1 cellular context compared by ENCODE assay signal in the genomic region with DNA sequence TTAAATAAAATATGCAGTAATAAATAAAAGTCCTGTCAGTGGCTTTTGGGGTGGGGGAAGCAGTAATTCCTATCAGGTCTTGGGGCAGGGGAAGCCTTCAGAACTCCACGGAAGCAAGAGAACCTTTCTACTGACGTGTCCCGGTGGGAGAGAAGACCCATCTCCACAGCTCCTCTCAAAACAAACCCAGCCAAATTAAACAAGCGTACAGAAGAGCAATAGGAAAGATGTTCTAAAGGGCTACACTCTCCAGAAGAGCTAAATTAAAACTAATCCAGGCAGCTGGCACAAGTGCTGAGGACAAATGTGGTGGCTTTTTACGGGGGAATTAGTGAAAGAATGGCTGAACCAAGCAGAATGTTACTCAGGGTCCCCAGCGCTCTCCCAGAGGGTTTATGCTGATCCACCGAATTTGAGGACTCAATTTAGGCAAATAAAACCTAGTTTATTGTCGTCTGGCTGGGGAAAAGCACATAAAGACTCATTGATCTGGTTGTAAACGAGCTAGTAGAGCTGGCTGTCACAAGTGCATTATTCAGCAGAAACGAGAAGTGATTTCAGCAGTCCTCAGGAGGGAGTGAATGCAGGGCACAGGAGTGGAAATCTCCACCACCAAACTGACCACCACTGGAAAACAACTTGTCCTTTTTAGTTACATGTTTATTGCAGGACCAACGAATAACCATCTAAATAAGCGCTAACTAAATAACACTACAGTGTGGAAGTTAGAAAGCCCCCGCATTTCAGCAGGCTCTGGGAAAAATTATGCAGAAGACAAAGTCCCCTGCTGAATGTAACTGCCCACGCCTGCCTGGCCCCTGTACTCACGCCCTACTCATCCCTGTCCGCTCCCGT.
TF ChIP-seq lines count a peak whose summit lies in the region.

No MANE protein-coding gene starts in this region.

TF ChIP-seq in H1, 55 proteins besides CTCF, POLR2A, EP300 and RAD21 (continued from another document):
- TF ChIP-seq, protein P1, sequence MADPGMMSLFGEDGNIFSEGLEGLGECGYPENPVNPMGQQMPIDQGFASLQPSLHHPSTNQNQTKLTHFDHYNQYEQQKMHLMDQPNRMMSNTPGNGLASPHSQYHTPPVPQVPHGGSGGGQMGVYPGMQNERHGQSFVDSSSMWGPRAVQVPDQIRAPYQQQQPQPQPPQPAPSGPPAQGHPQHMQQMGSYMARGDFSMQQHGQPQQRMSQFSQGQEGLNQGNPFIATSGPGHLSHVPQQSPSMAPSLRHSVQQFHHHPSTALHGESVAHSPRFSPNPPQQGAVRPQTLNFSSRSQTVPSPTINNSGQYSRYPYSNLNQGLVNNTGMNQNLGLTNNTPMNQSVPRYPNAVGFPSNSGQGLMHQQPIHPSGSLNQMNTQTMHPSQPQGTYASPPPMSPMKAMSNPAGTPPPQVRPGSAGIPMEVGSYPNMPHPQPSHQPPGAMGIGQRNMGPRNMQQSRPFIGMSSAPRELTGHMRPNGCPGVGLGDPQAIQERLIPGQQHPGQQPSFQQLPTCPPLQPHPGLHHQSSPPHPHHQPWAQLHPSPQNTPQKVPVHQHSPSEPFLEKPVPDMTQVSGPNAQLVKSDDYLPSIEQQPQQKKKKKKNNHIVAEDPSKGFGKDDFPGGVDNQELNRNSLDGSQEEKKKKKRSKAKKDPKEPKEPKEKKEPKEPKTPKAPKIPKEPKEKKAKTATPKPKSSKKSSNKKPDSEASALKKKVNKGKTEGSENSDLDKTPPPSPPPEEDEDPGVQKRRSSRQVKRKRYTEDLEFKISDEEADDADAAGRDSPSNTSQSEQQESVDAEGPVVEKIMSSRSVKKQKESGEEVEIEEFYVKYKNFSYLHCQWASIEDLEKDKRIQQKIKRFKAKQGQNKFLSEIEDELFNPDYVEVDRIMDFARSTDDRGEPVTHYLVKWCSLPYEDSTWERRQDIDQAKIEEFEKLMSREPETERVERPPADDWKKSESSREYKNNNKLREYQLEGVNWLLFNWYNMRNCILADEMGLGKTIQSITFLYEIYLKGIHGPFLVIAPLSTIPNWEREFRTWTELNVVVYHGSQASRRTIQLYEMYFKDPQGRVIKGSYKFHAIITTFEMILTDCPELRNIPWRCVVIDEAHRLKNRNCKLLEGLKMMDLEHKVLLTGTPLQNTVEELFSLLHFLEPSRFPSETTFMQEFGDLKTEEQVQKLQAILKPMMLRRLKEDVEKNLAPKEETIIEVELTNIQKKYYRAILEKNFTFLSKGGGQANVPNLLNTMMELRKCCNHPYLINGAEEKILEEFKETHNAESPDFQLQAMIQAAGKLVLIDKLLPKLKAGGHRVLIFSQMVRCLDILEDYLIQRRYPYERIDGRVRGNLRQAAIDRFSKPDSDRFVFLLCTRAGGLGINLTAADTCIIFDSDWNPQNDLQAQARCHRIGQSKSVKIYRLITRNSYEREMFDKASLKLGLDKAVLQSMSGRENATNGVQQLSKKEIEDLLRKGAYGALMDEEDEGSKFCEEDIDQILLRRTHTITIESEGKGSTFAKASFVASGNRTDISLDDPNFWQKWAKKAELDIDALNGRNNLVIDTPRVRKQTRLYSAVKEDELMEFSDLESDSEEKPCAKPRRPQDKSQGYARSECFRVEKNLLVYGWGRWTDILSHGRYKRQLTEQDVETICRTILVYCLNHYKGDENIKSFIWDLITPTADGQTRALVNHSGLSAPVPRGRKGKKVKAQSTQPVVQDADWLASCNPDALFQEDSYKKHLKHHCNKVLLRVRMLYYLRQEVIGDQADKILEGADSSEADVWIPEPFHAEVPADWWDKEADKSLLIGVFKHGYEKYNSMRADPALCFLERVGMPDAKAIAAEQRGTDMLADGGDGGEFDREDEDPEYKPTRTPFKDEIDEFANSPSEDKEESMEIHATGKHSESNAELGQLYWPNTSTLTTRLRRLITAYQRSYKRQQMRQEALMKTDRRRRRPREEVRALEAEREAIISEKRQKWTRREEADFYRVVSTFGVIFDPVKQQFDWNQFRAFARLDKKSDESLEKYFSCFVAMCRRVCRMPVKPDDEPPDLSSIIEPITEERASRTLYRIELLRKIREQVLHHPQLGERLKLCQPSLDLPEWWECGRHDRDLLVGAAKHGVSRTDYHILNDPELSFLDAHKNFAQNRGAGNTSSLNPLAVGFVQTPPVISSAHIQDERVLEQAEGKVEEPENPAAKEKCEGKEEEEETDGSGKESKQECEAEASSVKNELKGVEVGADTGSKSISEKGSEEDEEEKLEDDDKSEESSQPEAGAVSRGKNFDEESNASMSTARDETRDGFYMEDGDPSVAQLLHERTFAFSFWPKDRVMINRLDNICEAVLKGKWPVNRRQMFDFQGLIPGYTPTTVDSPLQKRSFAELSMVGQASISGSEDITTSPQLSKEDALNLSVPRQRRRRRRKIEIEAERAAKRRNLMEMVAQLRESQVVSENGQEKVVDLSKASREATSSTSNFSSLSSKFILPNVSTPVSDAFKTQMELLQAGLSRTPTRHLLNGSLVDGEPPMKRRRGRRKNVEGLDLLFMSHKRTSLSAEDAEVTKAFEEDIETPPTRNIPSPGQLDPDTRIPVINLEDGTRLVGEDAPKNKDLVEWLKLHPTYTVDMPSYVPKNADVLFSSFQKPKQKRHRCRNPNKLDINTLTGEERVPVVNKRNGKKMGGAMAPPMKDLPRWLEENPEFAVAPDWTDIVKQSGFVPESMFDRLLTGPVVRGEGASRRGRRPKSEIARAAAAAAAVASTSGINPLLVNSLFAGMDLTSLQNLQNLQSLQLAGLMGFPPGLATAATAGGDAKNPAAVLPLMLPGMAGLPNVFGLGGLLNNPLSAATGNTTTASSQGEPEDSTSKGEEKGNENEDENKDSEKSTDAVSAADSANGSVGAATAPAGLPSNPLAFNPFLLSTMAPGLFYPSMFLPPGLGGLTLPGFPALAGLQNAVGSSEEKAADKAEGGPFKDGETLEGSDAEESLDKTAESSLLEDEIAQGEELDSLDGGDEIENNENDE (IDR thresholded peaks at IDR 0.05; ENCODE audit: insufficient replicate concordance, low read length): no peak
- TF ChIP-seq ATF3 (IDR thresholded peaks at IDR 0.05; ENCODE audit: insufficient read depth, low read depth, low read length) (no peak), CHD2 (IDR thresholded peaks at IDR 0.05; ENCODE audit: low read length) (no peak), POU5F1 (IDR thresholded peaks at IDR 0.05; ENCODE audit: low read depth, low read length) (no peak), POLR2AphosphoS5 (IDR thresholded peaks at IDR 0.05; ENCODE audit: low read depth, low read length) (no peak), CBX8 (IDR thresholded peaks at IDR 0.05; ENCODE audit: borderline replicate concordance, low read depth, low read length) (no peak), SAP30 (IDR thresholded peaks at IDR 0.05; ENCODE audit: insufficient read depth, insufficient replicate concordance, low read length) (no peak), BACH1 (IDR thresholded peaks at IDR 0.05; ENCODE audit: low read length) (no peak), KDM1A (IDR thresholded peaks at IDR 0.05; ENCODE audit: borderline replicate concordance, low read length) (no peak), TAF7 (optimal IDR thresholded peaks at IDR 0.05; ENCODE audit: borderline replicate concordance, low read depth, low read length) (no peak), TAF1 (IDR thresholded peaks at IDR 0.05; ENCODE audit: low read depth, low read length) (no peak), NANOG (IDR thresholded peaks at IDR 0.05; ENCODE audit: insufficient read depth, low read depth, low read length, poor library complexity, severe bottlenecking) (no peak), CREB1 (IDR thresholded peaks at IDR 0.05) (no peak), SP1 (IDR thresholded peaks at IDR 0.05; ENCODE audit: low read depth, low read length) (no peak), YY1 (IDR thresholded peaks at IDR 0.05; ENCODE audit: low read depth, low read length) (no peak), CBX5 (IDR thresholded peaks at IDR 0.05; ENCODE audit: low read depth, low read length) (no peak), SIN3A (conservative IDR thresholded peaks at IDR 0.05 in 1 of 2, IDR thresholded peaks at IDR 0.05 in 1 of 2; ENCODE audit: low read depth in 1 of 2, low read length in 2 of 2) (no peak), ZNF274 (IDR thresholded peaks at IDR 0.05; ENCODE audit: borderline replicate concordance, extremely low read depth, low read length) (no peak)
TF ChIP-seq in H1: peak in this region for 0.
